28 cellular contexts compared by ENCODE assay signal in genomic region chr16:56815721-56816120, GRCh38. TPM values are rescaled to one million over a fixed set of nuclear protein-coding genes. Genes with fewer than 3 reads are reported as not detected.
DNase-seq lines count a peak whose midpoint lies in the region; ATAC-seq and TF ChIP-seq lines count a peak whose summit lies in the region.
"Had no signal": no experiment of that assay in that cellular context is flagged by ENCODE, and none has a peak within 500 bp of the region (broad histone marks: within the 10 kb centered on the region; RNA-seq: fewer than 3 reads in every experiment).

No MANE protein-coding gene starts in this region.

- H3K27ac ChIP-seq in heart left ventricle, result no peak overlapping the region
- H3K27ac ChIP-seq in neural progenitor cell, result peak overlapping the region; percentile 31
- H3K27ac ChIP-seq: BLaER1, upper lobe of left lung had no signal

- peak; percentile 77 to 90 (median 86) for ATAC-seq in heart left ventricle
- ATAC-seq in HG03354 (IDR thresholded peaks at IDR 0.05; ENCODE audit: poor library complexity, severe bottlenecking, unreplicated experiment), result no peak
- no peak for ATAC-seq in HG02763 (IDR thresholded peaks at IDR 0.05; ENCODE audit: unreplicated experiment)

- intact Hi-C loops in heart left ventricle (cut with DNase I), result no loop called here

- H4K20me1 ChIP-seq in neural progenitor cell (ENCODE audit: low read depth), result peaks cover 7% of the 10 kb centered on the region

- TF ChIP-seq CTCF in heart left ventricle (IDR thresholded peaks at IDR 0.05) (no peak), neural progenitor cell (IDR thresholded peaks at IDR 0.05) (no peak)

- DNase-seq in Ammon's horn (ENCODE audit: low spot score), result peak; percentile 66
- peak; percentile 87 for DNase-seq in MG63
- peak in 2 of 5 donors; percentile 47 to 61 for DNase-seq in heart left ventricle
- DNase-seq in neural progenitor cell (ENCODE audit: low spot score), result no peak
- no peak for DNase-seq in GOT3 (lab: John Stamatoyannopoulos, UW)
- DNase-seq in activated T-cell treated with anti-CD3 and anti-CD28 coated beads, Interleukin-2, amount 50 U/mL, for 48 hours, result no peak
- DNase-seq: ACHN; activated CD4-positive, alpha-beta T cell treated with anti-CD3 and anti-CD28 coated beads for 1 hour; activated CD8-positive, alpha-beta memory T cell treated with anti-CD3 and anti-CD28 coated beads for 24 hours; activated gamma-delta T cell treated with Interleukin-2 at 50 U/mL for 16 hours; activated T-cell treated with anti-CD3 and anti-CD28 coated beads, Interleukin-2, amount 50 U/mL, for 1 hour; H9; KG1; naive B cell; NCI-H1436; NCI-H2081 treated with DMSO at 0.1 percent for 48 hours; NCI-H226; NCI-H69; occipital lobe; SK-N-SH; spleen; upper lobe of left lung had no signal

- H3K4me1 Mint-ChIP-seq in neural progenitor cell, result peaks cover 15% of the 10 kb centered on the region
- H3K4me1 Mint-ChIP-seq: naive B cell had no signal

- no peak overlapping the region for H3K9ac ChIP-seq in neural progenitor cell
- H3K9ac ChIP-seq: BLaER1, SK-N-SH had no signal

- H2AFZ ChIP-seq in neural progenitor cell (replicated peaks), result no peak overlapping the region

- no peak overlapping the region for H3K27ac Mint-ChIP-seq in neural progenitor cell
- H3K27ac Mint-ChIP-seq: H9; T-helper 1 cell treated with Interleukin-12 subunit alpha and Interleukin-12 subunit beta and Interleukin-4 antibody, amounts not matched to agents 30 μg/mL and 1 μg/mL, for 36 hours had no signal

- peak overlapping the region; percentile 15 for H3K4me2 ChIP-seq in neural progenitor cell
- H3K4me2 ChIP-seq: BLaER1, SK-N-SH had no signal

- H3K4me3 Mint-ChIP-seq in neural progenitor cell, result no peak overlapping the region
- H3K4me3 Mint-ChIP-seq: H9; naive B cell; T-helper 1 cell treated with Interleukin-12 subunit alpha and Interleukin-12 subunit beta and Interleukin-4 antibody, amounts not matched to agents 30 μg/mL and 1 μg/mL, for 36 hours had no signal

- H3K9me3 ChIP-seq in MG63 (no peaks in the 10 kb centered on the region), heart left ventricle (no peaks in the 10 kb centered on the region), neural progenitor cell (ENCODE audit: low read depth) (no peaks in the 10 kb centered on the region)
- H3K9me3 ChIP-seq: BLaER1, SK-N-SH, spleen, upper lobe of left lung had no signal

- H3K79me2 ChIP-seq in neural progenitor cell (ENCODE audit: low read depth), result peaks cover 5% of the 10 kb centered on the region

- no peak overlapping the region for H3K4me3 ChIP-seq in MG63
- no peak overlapping the region for H3K4me3 ChIP-seq in heart left ventricle
- no peak overlapping the region for H3K4me3 ChIP-seq in neural progenitor cell
- H3K4me3 ChIP-seq: BLaER1, spleen, upper lobe of left lung had no signal

- H3K4me1 ChIP-seq in heart left ventricle, result peaks cover 0 to 5% (median 0%) of the 10 kb centered on the region in 12 donors
- H3K4me1 ChIP-seq in neural progenitor cell, result peaks cover 15% of the 10 kb centered on the region
- H3K4me1 ChIP-seq: BLaER1, upper lobe of left lung had no signal

- H3F3A ChIP-seq in neural progenitor cell (ENCODE audit: low read depth), result peaks cover 4% of the 10 kb centered on the region

- H3K27me3 Mint-ChIP-seq in neural progenitor cell (ENCODE audit: insufficient read depth, low read depth), result no peaks in the 10 kb centered on the region
- H3K27me3 Mint-ChIP-seq: naive B cell had no signal

- H3K27me3 ChIP-seq in MG63 (no peaks in the 10 kb centered on the region), heart left ventricle (no peaks in the 10 kb centered on the region), neural progenitor cell (no peaks in the 10 kb centered on the region)
- H3K27me3 ChIP-seq: BLaER1, spleen, upper lobe of left lung had no signal

- no peaks in the 10 kb centered on the region for H3K9me3 Mint-ChIP-seq in neural progenitor cell
- H3K9me3 Mint-ChIP-seq: H9; naive B cell; T-helper 1 cell treated with Interleukin-12 subunit alpha and Interleukin-12 subunit beta and Interleukin-4 antibody, amounts not matched to agents 30 μg/mL and 1 μg/mL, for 36 hours had no signal

- TF ChIP-seq POLR2A in heart left ventricle (IDR thresholded peaks at IDR 0.05), result no peak

- H3K36me3 ChIP-seq in MG63, result peaks cover 30% of the 10 kb centered on the region
- peaks cover 0 to 26% (median 23%) of the 10 kb centered on the region in 9 donors for H3K36me3 ChIP-seq in heart left ventricle
- H3K36me3 ChIP-seq in neural progenitor cell, result no peaks in the 10 kb centered on the region

- no peaks in the 10 kb centered on the region for H3K36me3 Mint-ChIP-seq in neural progenitor cell

RNA-seq across cellular contexts. Expression of gene SLC12A3, which starts 49.3 kb away (rescaled TPM):
- not detected in 2 replicates for total RNA-seq in MG63 (2014; rRNA removed; shearing (Covaris generic); ENCODE audit: low replicate concordance)
- under 1 TPM in 1 of 9 donors, not detected in 8; 0.08 TPM for total RNA-seq in heart left ventricle
- polyA plus RNA-seq in heart left ventricle, result not detected
- total RNA-seq in neural progenitor cell (ENCODE audit: low replicate concordance), result not detected in 2 replicates
- total RNA-seq: H9, HT1080, mesenteric fat pad, occipital lobe had no signal
- polyA plus RNA-seq: SK-N-SH had no signal

Comparison
In these comparisons a context has a peak if more than half of its experiments do, and no peak if none do; other contexts are left out.
1. DNase-seq: peak in Ammon's horn (single experiment) and MG63 (single experiment); none in neural progenitor cell (single experiment), GOT3 (single experiment) and activated T-cell treated with anti-CD3 and anti-CD28 coated beads, Interleukin-2, amount 50 U/mL, for 48 hours (0 of 2).
2. ATAC-seq: peak in heart left ventricle (4 of 4); none in HG03354 (single experiment) and HG02763 (single experiment).